In the genomic region with DNA sequence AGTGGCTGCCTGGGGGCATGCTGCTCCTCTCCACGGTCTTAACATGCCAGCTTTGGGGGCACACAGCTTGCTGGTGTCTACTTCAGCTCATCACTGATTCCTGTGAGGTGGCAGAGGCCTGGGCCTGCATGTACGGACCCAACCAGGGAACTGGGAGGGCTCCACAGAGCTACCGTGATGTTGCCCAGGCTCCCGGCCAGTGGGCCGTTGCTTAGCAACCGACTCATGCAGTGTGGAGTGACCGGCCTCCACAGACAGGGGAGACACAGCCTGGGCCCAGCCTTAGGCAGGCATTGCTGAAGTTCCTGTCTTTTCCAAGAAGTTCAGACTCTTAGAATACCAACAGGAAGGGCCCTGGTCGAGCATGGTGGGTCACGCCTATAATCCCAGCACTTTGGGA, we compare ENCODE assay signal across 13 cellular contexts. TPM values are rescaled to one million over a fixed set of nuclear protein-coding genes. Genes with fewer than 3 reads are reported as not detected.
DNase-seq lines count a peak whose midpoint lies in the region; ATAC-seq, FAIRE-seq and TF ChIP-seq lines count a peak whose summit lies in the region.
"Had no signal": no experiment of that assay in that cellular context is flagged by ENCODE, and none has a peak within 500 bp of the region (broad histone marks: within the 10 kb centered on the region; RNA-seq: fewer than 3 reads in every experiment).

No MANE protein-coding gene starts in this region.

- no peaks in the 10 kb centered on the region for H3K79me2 ChIP-seq in astrocyte (ENCODE audit: insufficient read depth, low read length)

- H3K9ac ChIP-seq in astrocyte (ENCODE audit: low read length), result no peak overlapping the region

- intact Hi-C loops in left ventricle myocardium superior (cut with micrococcal nuclease), result no loop called here

- H3K27ac ChIP-seq in astrocyte (ENCODE audit: low read depth, low read length), result no peak overlapping the region
- H3K27ac ChIP-seq: esophagus squamous epithelium had no signal

- TF ChIP-seq CTCF in astrocyte (IDR thresholded peaks at IDR 0.05; ENCODE audit: insufficient read depth, low read depth, low read length) (no peak), omental fat pad (IDR thresholded peaks at IDR 0.05) (no peak)

- ATAC-seq in left ventricle myocardium superior (peak; percentile 94), omental fat pad (ENCODE audit: low FRiP score) (no peak)
- ATAC-seq: T-cell had no signal

- no peak overlapping the region for H2AFZ ChIP-seq in astrocyte (ENCODE audit: low read depth, low read length)

- no peaks in the 10 kb centered on the region for H4K20me1 ChIP-seq in astrocyte (ENCODE audit: insufficient read depth, low read length)

- peaks cover 1% of the 10 kb centered on the region for H3K4me1 Mint-ChIP-seq in astrocyte (ENCODE audit: low read depth, unreplicated experiment)
- H3K4me1 Mint-ChIP-seq in activated naive CD8-positive, alpha-beta T cell treated with anti-CD3 and anti-CD28 coated beads for 36 hours, result no peaks in the 10 kb centered on the region
- H3K4me1 Mint-ChIP-seq: T-cell had no signal

- no peak for FAIRE-seq in astrocyte (lab: Jason Lieb, UNC)

- peak; percentile 21 for DNase-seq in HT1080 (ENCODE audit: low read depth)
- DNase-seq in astrocyte (ENCODE audit: low read depth), result peak; percentile 44
- DNase-seq in left ventricle myocardium superior, result peak; percentile 71
- DNase-seq in renal cortical epithelial cell (ENCODE audit: low read depth), result peak; percentile 16
- DNase-seq in NCI-H2171 (lab: John Stamatoyannopoulos, UW), result no peak
- DNase-seq in activated naive CD8-positive, alpha-beta T cell treated with anti-CD3 and anti-CD28 coated beads for 36 hours, result no peak
- no peak for DNase-seq in omental fat pad (ENCODE audit: low spot score)
- DNase-seq: activated CD4-positive, alpha-beta T cell treated with anti-CD3 and anti-CD28 coated beads, Interleukin-2, amount 50 U/mL, for 4 hours; esophagus squamous epithelium; GOT3; KG1; stimulated activated CD4-positive, alpha-beta T cell treated with anti-CD3 and anti-CD28 coated beads, Interleukin-12 subunit alpha, Interleukin-12 subunit beta, amount 100 ng/mL, for 4 hours; T-cell had no signal

- H3K4me2 ChIP-seq in astrocyte (ENCODE audit: low read length), result no peak overlapping the region

- no peak overlapping the region for H3K4me3 Mint-ChIP-seq in astrocyte (ENCODE audit: unreplicated experiment)
- no peak overlapping the region for H3K4me3 Mint-ChIP-seq in activated naive CD8-positive, alpha-beta T cell treated with anti-CD3 and anti-CD28 coated beads for 36 hours
- H3K4me3 Mint-ChIP-seq: T-cell had no signal

- H3K9me3 ChIP-seq in astrocyte (ENCODE audit: insufficient read depth, low read depth, low read length), result no peaks in the 10 kb centered on the region
- H3K9me3 ChIP-seq: esophagus squamous epithelium had no signal

- H3K36me3 ChIP-seq in astrocyte (ENCODE audit: insufficient read depth, low read length), result no peaks in the 10 kb centered on the region
- H3K36me3 ChIP-seq: esophagus squamous epithelium had no signal

- H3K36me3 Mint-ChIP-seq in astrocyte (ENCODE audit: low read depth, unreplicated experiment), result no peaks in the 10 kb centered on the region
- no peaks in the 10 kb centered on the region for H3K36me3 Mint-ChIP-seq in activated naive CD8-positive, alpha-beta T cell treated with anti-CD3 and anti-CD28 coated beads for 36 hours
- H3K36me3 Mint-ChIP-seq: T-cell had no signal

- no peaks in the 10 kb centered on the region for H3K27me3 Mint-ChIP-seq in astrocyte (ENCODE audit: low read depth, unreplicated experiment)
- no peaks in the 10 kb centered on the region for H3K27me3 Mint-ChIP-seq in activated naive CD8-positive, alpha-beta T cell treated with anti-CD3 and anti-CD28 coated beads for 36 hours
- H3K27me3 Mint-ChIP-seq: T-cell had no signal

- H3K27ac Mint-ChIP-seq in astrocyte (ENCODE audit: unreplicated experiment), result no peak overlapping the region
- no peak overlapping the region for H3K27ac Mint-ChIP-seq in activated naive CD8-positive, alpha-beta T cell treated with anti-CD3 and anti-CD28 coated beads for 36 hours
- H3K27ac Mint-ChIP-seq: T-cell had no signal

- H3K4me1 ChIP-seq in astrocyte (ENCODE audit: insufficient read depth, low read length), result peaks cover 10% of the 10 kb centered on the region
- H3K4me1 ChIP-seq: esophagus squamous epithelium had no signal

- H3K9me3 Mint-ChIP-seq in astrocyte (ENCODE audit: unreplicated experiment), result no peaks in the 10 kb centered on the region
- H3K9me3 Mint-ChIP-seq in activated naive CD8-positive, alpha-beta T cell treated with anti-CD3 and anti-CD28 coated beads for 36 hours, result no peaks in the 10 kb centered on the region
- H3K9me3 Mint-ChIP-seq: T-cell had no signal

- no peaks in the 10 kb centered on the region for H3K27me3 ChIP-seq in astrocyte (ENCODE audit: insufficient read depth, low read length)
- H3K27me3 ChIP-seq: esophagus squamous epithelium had no signal

- H3K4me3 ChIP-seq in astrocyte (ENCODE audit: insufficient read depth, low read depth, low read length), result no peak overlapping the region
- H3K4me3 ChIP-seq: esophagus squamous epithelium had no signal

RNA-seq across cellular contexts. Expression of gene SH2B2, which starts 25.8 kb away (rescaled TPM):
- 0.90 and 1.2 TPM in 2 replicates for total RNA-seq in HT1080 (2014; rRNA removed; shearing (Covaris generic))
- polyA plus RNA-seq in HT1080 (2015; cell fraction: cytosol; rRNA removed), result 2.2 and 2.6 TPM in 2 replicates
- polyA plus RNA-seq in HT1080 (2015; cell fraction: nucleus; rRNA removed), result 0.73 and 2.3 TPM in 2 replicates
- total RNA-seq in astrocyte (3.4 and 5.6 TPM in 2 replicates), left ventricle myocardium superior (0.99 TPM), renal cortical epithelial cell (6.3 and 15.0 TPM in 2 replicates), omental fat pad (10 to 100 TPM in 1 of 4 donors, 1 to 10 TPM in 3; 2.8 to 21.3 (median 6.3) TPM)
- 1 to 10 TPM; 2.9 to 3.6 TPM for total RNA-seq in activated naive CD8-positive, alpha-beta T cell treated with anti-CD3 and anti-CD28 coated beads for 36 hours

Comparison
In these comparisons a context has a peak if more than half of its experiments do, and no peak if none do; other contexts are left out.
1. DNase-seq: peak in HT1080 (single experiment), astrocyte (single experiment), left ventricle myocardium superior (single experiment) and renal cortical epithelial cell (single experiment); none in NCI-H2171 (single experiment), activated naive CD8-positive, alpha-beta T cell treated with anti-CD3 and anti-CD28 coated beads for 36 hours (single experiment) and omental fat pad (single experiment).